In the genomic region with DNA sequence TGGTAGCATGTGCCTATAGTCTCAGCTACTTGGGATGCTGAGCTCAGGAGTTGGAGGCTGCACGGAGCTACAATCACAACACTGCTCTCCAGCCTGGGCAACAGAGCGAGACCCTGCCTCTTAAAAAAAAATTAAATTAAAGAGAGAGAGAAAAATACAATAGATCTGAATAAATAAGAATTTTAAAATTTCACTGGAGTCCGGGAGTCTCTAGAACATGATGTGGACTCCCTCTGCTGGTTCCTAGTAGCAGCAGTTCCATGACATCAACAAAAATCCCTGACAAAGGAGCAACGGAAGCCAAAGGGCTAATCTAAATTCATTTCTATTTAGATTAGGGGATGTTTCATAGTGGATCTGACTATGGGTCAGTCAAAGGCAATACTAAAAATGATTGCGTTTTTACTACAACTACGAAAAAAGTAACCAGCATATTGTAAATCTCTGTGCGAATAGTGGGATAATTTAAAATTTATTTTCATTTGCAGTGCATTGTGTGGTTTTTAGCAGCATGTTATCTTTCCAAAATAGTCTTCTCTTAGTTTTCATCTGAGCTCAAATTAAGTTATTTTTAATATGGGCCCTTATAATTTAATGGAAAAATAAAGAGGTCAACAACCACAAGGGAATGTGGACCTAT, we compare ENCODE assay signal across 8 cellular contexts. TPM values are rescaled to one million over a fixed set of nuclear protein-coding genes. Genes with fewer than 3 reads are reported as not detected.
A peak's percentile ranks its signal among the peaks of the same experiment; 100 is the strongest.
DNase-seq lines count a peak whose midpoint lies in the region; ATAC-seq and TF ChIP-seq lines count a peak whose summit lies in the region.

No MANE protein-coding gene starts in this region.

- H3K4me1 ChIP-seq in colonic mucosa: no peaks in the 10 kb centered on the region

- H3K27me3 ChIP-seq in colonic mucosa: no peaks in the 10 kb centered on the region

- H3K4me3 ChIP-seq in NB4 (ENCODE audit: low read depth, low read length): no peak overlapping the region
- H3K4me3 ChIP-seq in colonic mucosa: no peak overlapping the region

- no peaks in the 10 kb centered on the region for H3K9me3 ChIP-seq in colonic mucosa

- H3K36me3 ChIP-seq in colonic mucosa: no peaks in the 10 kb centered on the region

- no peak overlapping the region for H3K27ac ChIP-seq in colonic mucosa

- DNase-seq in ELF-1 (ENCODE audit: low read depth, low spot score) (peak; percentile 6), NB4 (ENCODE audit: low read depth) (peak; percentile 16), colonic mucosa (no peak), myocyte (ENCODE audit: low read depth) (peak; percentile 26), NCI-H1092 (lab: John Stamatoyannopoulos, UW) (no peak)
- DNase-seq in stimulated activated CD4-positive, alpha-beta T cell treated with anti-CD3 and anti-CD28 coated beads, Interleukin-12 subunit alpha, Interleukin-12 subunit beta, amount 100 ng/mL, for 4 hours: no peak

- no peak for TF ChIP-seq POLR2A in NB4 (IDR thresholded peaks at IDR 0.05; ENCODE audit: extremely low read depth, insufficient read length)

- ATAC-seq in GM19467 (IDR thresholded peaks at IDR 0.05; ENCODE audit: unreplicated experiment) (no peak), HG03565 (IDR thresholded peaks at IDR 0.05; ENCODE audit: unreplicated experiment) (no peak)

- no peak overlapping the region for H3K9ac ChIP-seq in colonic mucosa (ENCODE audit: low read depth in 2 of 2, low read length in 2 of 2)

- intact Hi-C loops in colonic mucosa (cut with DNase I): loop anchor here (10.0 kb wide), 1 partner anchor 84 kb away; no protein-coding TSS in a partner anchor

- peak; percentile 32 for TF ChIP-seq CTCF in NB4 (IDR thresholded peaks at IDR 0.05; ENCODE audit: low read depth, low read length)
- peak; percentile 22 for TF ChIP-seq CTCF in colonic mucosa (IDR thresholded peaks at IDR 0.05)

RNA-seq across cellular contexts. Expression of gene INIP, which starts 6.7 kb away (rescaled TPM):
- 10 to 100 TPM; 26.1 to 36.1 TPM for total RNA-seq in colonic mucosa
- 15.6 and 27.0 TPM in 2 replicates for total RNA-seq in myocyte
- 14.7 TPM for polyA plus RNA-seq in myocyte (2012)

RNA-seq across cellular contexts. Expression of gene SNX30, which starts 39.4 kb away (rescaled TPM):
- total RNA-seq in colonic mucosa (10 to 100 TPM; 17.1 to 30.3 TPM), myocyte (4.3 and 6.2 TPM in 2 replicates)
- polyA plus RNA-seq in myocyte (2012): 6.7 TPM

Comparison
In these comparisons a context has a peak if more than half of its experiments do, and no peak if none do; other contexts are left out.
1. DNase-seq: peak in ELF-1 (single experiment), NB4 (single experiment) and myocyte (single experiment); none in colonic mucosa (single experiment), NCI-H1092 (single experiment) and stimulated activated CD4-positive, alpha-beta T cell treated with anti-CD3 and anti-CD28 coated beads, Interleukin-12 subunit alpha, Interleukin-12 subunit beta, amount 100 ng/mL, for 4 hours (single experiment).